Comparison of ENCODE assay signal across 8 cellular contexts in genomic region chr12:6450091-6450868, GRCh38.
A peak's percentile ranks its signal among the peaks of the same experiment; 100 is the strongest.
DNase-seq lines count a peak whose midpoint lies in the region; ATAC-seq lines count a peak whose summit lies in the region.

No MANE protein-coding gene starts in this region.

- ATAC-seq in activated naive CD8-positive, alpha-beta T cell treated with anti-CD3 and anti-CD28 coated beads, Interleukin-2, amount 50 U/mL, for 24 hours: no peak

- H3K27ac ChIP-seq in substantia nigra (ENCODE audit: low read depth, low read length, poor library complexity, severe bottlenecking): peak overlapping the region; percentile 98

- no peaks in the 10 kb centered on the region for H3K9me3 Mint-ChIP-seq in activated naive CD8-positive, alpha-beta T cell treated with anti-CD3 and anti-CD28 coated beads, Interleukin-2, amount 50 U/mL, for 24 hours

- peak overlapping the region; percentile 98 for H3K4me3 Mint-ChIP-seq in activated naive CD8-positive, alpha-beta T cell treated with anti-CD3 and anti-CD28 coated beads, Interleukin-2, amount 50 U/mL, for 24 hours

- H3K27ac Mint-ChIP-seq in activated naive CD8-positive, alpha-beta T cell treated with anti-CD3 and anti-CD28 coated beads, Interleukin-2, amount 50 U/mL, for 24 hours: peak overlapping the region; percentile 98

- H3K4me1 Mint-ChIP-seq in activated naive CD8-positive, alpha-beta T cell treated with anti-CD3 and anti-CD28 coated beads, Interleukin-2, amount 50 U/mL, for 24 hours: peaks cover 81% of the 10 kb centered on the region

- H3K27me3 Mint-ChIP-seq in activated naive CD8-positive, alpha-beta T cell treated with anti-CD3 and anti-CD28 coated beads, Interleukin-2, amount 50 U/mL, for 24 hours: no peaks in the 10 kb centered on the region

- peaks cover 84% of the 10 kb centered on the region for H3K36me3 Mint-ChIP-seq in activated naive CD8-positive, alpha-beta T cell treated with anti-CD3 and anti-CD28 coated beads, Interleukin-2, amount 50 U/mL, for 24 hours (ENCODE audit: low read depth)

- DNase-seq in NCI-H146 (lab: John Stamatoyannopoulos, UW) (peak; percentile 49), NCI-H146 treated with DMSO at 0.1 percent for 48 hours (lab: John Stamatoyannopoulos, UW; ENCODE audit: unreplicated experiment) (no peak), left kidney (ENCODE audit: low read depth, low spot score) (peak; percentile 17), substantia nigra (lab: John Stamatoyannopoulos, UW) (peak in 4 of 49 donors; percentile 14 to 36 (median 18)), NCI-H446 treated with DMSO at 0.1 percent for 48 hours (lab: John Stamatoyannopoulos, UW) (no peak), NCI-H2227 (lab: John Stamatoyannopoulos, UW; ENCODE audit: unreplicated experiment) (no peak)
- DNase-seq in activated naive CD8-positive, alpha-beta T cell treated with anti-CD3 and anti-CD28 coated beads, Interleukin-2, amount 50 U/mL, for 24 hours: peak; percentile 26
- DNase-seq in stimulated activated CD4-positive, alpha-beta T cell treated with anti-CD3 and anti-CD28 coated beads, Interleukin-12 subunit alpha, Interleukin-12 subunit beta, amount 100 ng/mL, for 4 hours: no peak

Comparison
In these comparisons a context has a peak if more than half of its experiments do, and no peak if none do; other contexts are left out.
1. DNase-seq: peak in NCI-H146 (single experiment), activated naive CD8-positive, alpha-beta T cell treated with anti-CD3 and anti-CD28 coated beads, Interleukin-2, amount 50 U/mL, for 24 hours (single experiment) and left kidney (single experiment); none in NCI-H146 treated with DMSO at 0.1 percent for 48 hours (single experiment), NCI-H446 treated with DMSO at 0.1 percent for 48 hours (single experiment), stimulated activated CD4-positive, alpha-beta T cell treated with anti-CD3 and anti-CD28 coated beads, Interleukin-12 subunit alpha, Interleukin-12 subunit beta, amount 100 ng/mL, for 4 hours (single experiment) and NCI-H2227 (single experiment).